In the genomic region with DNA sequence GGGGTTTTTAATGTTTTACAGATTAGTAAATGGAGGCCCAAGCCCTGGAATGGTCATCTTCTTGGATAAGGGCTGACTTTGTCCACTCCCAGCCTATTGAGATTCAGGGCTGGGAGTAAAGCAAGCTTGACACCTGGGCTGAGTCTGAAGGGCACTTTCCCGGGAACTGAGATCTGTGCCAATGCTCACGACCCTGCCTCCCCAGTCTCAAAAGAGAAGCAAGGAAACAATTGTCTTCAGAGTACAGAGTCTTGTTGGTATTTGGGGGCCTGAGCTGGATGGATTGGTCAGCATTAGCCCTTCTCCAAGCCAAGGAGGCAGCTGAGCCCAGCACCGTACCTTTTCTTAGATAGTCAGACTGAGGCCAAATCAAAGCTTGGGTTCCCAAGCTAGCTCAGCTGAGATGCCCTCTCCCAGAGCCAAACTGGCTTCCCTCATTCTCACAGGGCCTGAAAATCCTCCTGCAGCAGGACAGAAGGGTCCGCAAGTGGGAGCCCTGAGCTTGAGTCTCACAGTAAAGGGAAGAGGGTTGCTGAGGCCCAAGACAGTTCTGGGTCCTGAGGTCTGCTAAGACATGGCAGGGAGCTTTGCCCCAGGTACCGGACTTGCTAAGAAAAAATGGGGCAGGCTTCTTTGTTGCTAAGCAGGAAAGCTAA, we compare ENCODE assay signal across 9 cellular contexts. TPM values are rescaled to one million over a fixed set of nuclear protein-coding genes. Genes with fewer than 3 reads are reported as not detected.
DNase-seq lines count a peak whose midpoint lies in the region; ATAC-seq and TF ChIP-seq lines count a peak whose summit lies in the region.
"Had no signal": no experiment of that assay in that cellular context is flagged by ENCODE, and none has a peak within 500 bp of the region (broad histone marks: within the 10 kb centered on the region; RNA-seq: fewer than 3 reads in every experiment).

No MANE protein-coding gene starts in this region.

- no peaks in the 10 kb centered on the region for H3K27me3 ChIP-seq in BE2C
- no peaks in the 10 kb centered on the region for H3K27me3 ChIP-seq in PC-3 (ENCODE audit: low read length)

- no peak overlapping the region for H2AFZ ChIP-seq in PC-3 (ENCODE audit: low read length)

- no peaks in the 10 kb centered on the region for H3K9me2 ChIP-seq in PC-3 (replicated peaks; ENCODE audit: low read length)

- H3K4me2 ChIP-seq in PC-3 (ENCODE audit: low read length): no peak overlapping the region

- 0 out of 2 replicates have a peak overlapping the region, but pooled peaks have one; percentile 9 for H3K27ac ChIP-seq in PC-3 (ENCODE audit: low read length)

- ATAC-seq in PC-3 (no peak), HG03039 (IDR thresholded peaks at IDR 0.05; ENCODE audit: unreplicated experiment) (no peak)

- H3K9ac ChIP-seq in PC-3 (ENCODE audit: low read length): no peak overlapping the region

- H3K4me3 ChIP-seq in BE2C (ENCODE audit: low read depth, low read length) (peak overlapping the region; percentile 99), PC-3 (ENCODE audit: low read length) (no peak overlapping the region)

- peaks cover 17% of the 10 kb centered on the region for H4K20me1 ChIP-seq in PC-3 (ENCODE audit: low read length)

- BruUV-seq in PC-3 (replicated peaks; lab: Mats Ljungman, UMichigan): no TSS peak

- peaks cover 20% of the 10 kb centered on the region for H3K79me2 ChIP-seq in PC-3 (ENCODE audit: low read length)

- peaks cover 56% of the 10 kb centered on the region for H3K4me1 Mint-ChIP-seq in neural crest cell

- POLR2A ChIA-PET in PC-3 (lab: Charles Lee; ENCODE audit: unreplicated experiment): no interaction called here

- intact Hi-C loops in PC-3 (cut with micrococcal nuclease): no loop called here

- H3K36me3 Mint-ChIP-seq in neural crest cell (ENCODE audit: low read depth): peaks cover 4% of the 10 kb centered on the region

- no peak for DNase-seq in BE2C
- no peak for DNase-seq in PC-3
- DNase-seq in dermis blood vessel endothelial cell: peak; percentile 33
- no peak for DNase-seq in neural crest cell (ENCODE audit: low read depth, low spot score)
- no peak for DNase-seq in cerebellum (ENCODE audit: low spot score)
- DNase-seq in NCI-H2171 treated with DMSO at 0.1 percent for 48 hours (lab: John Stamatoyannopoulos, UW): no peak
- no peak for DNase-seq in GM19240 (ENCODE audit: insufficient read length, low spot score)
- DNase-seq: central memory CD4-positive, alpha-beta T cell had no signal

- TF ChIP-seq CTCF in BE2C (IDR thresholded peaks at IDR 0.05; ENCODE audit: low read depth, low read length) (no peak), PC-3 (conservative IDR thresholded peaks at IDR 0.05; ENCODE audit: low read depth, low read length) (no peak), neural crest cell (conservative IDR thresholded peaks at IDR 0.05) (no peak)

- H3K4me3 Mint-ChIP-seq in neural crest cell: peak overlapping the region; percentile 98

- H3K9me3 Mint-ChIP-seq in neural crest cell: no peaks in the 10 kb centered on the region

- H3K27me3 Mint-ChIP-seq in neural crest cell (ENCODE audit: low read depth): no peaks in the 10 kb centered on the region

- H3K27ac Mint-ChIP-seq in neural crest cell (ENCODE audit: unreplicated experiment): peak overlapping the region; percentile 55

- H3K36me3 ChIP-seq in BE2C (peaks cover 22% of the 10 kb centered on the region), PC-3 (ENCODE audit: low read depth, low read length) (peaks cover 6% of the 10 kb centered on the region; the same call in 1 of the 2 replicates)

- H3K4me1 ChIP-seq in BE2C (0 out of 2 replicates have a peak, but pooled peaks cover under 1% of the 10 kb centered on the region), PC-3 (ENCODE audit: insufficient read depth, low read length) (peaks cover 27% of the 10 kb centered on the region)

- H3F3A ChIP-seq in PC-3 (ENCODE audit: low read length, unreplicated experiment): no peaks in the 10 kb centered on the region

- CTCF ChIA-PET in PC-3 (lab: Charles Lee): no interaction called here

- H3K9me3 ChIP-seq in BE2C (no peaks in the 10 kb centered on the region), PC-3 (ENCODE audit: low read length) (no peaks in the 10 kb centered on the region)

RNA-seq across cellular contexts. Expression of a gene that starts 3.7 kb away (rescaled TPM):
- polyA plus RNA-seq in BE2C (2012; ENCODE audit: insufficient read depth, insufficient read length, low read depth): 468 TPM
- 68.9 and 94.2 TPM in 2 replicates for total RNA-seq in PC-3 (2014; rRNA removed)
- total RNA-seq in dermis blood vessel endothelial cell: 146 and 173 TPM in 2 replicates
- total RNA-seq in neural crest cell: 68.6 and 80.1 TPM in 2 replicates
- total RNA-seq in cerebellum: 60.5 TPM
